In genomic region chr19:36141039-36141914, GRCh38 we compare ENCODE assay signal across 8 cellular contexts. TPM values are rescaled to one million over a fixed set of nuclear protein-coding genes. Genes with fewer than 3 reads are reported as not detected.
DNase-seq lines count a peak whose midpoint lies in the region; ATAC-seq and TF ChIP-seq lines count a peak whose summit lies in the region.

No MANE protein-coding gene starts in this region.

- H3K36me3 Mint-ChIP-seq in chondrocyte (ENCODE audit: low read depth), result peaks cover 24% of the 10 kb centered on the region

- H3K27ac Mint-ChIP-seq in chondrocyte (ENCODE audit: unreplicated experiment), result peak overlapping the region; percentile 98

- DNase-seq in NCI-H510A treated with DMSO at 0.1 percent for 48 hours (lab: John Stamatoyannopoulos, UW) (peak; percentile 41), chondrocyte (ENCODE audit: low spot score) (no peak), kidney tubule cell (ENCODE audit: low spot score) (peak; percentile 93)
- DNase-seq in activated CD4-positive, alpha-beta T cell treated with anti-CD3 and anti-CD28 coated beads for 4 hours, result peak; percentile 89 to 95
- peak; percentile 87 to 89 for DNase-seq in stimulated activated CD4-positive, alpha-beta T cell treated with anti-CD3 and anti-CD28 coated beads, Interleukin-15, amount 100 ng/mL, for 48 hours (ENCODE audit: low read depth in 2 of 2)

- no peaks in the 10 kb centered on the region for H3K9me3 Mint-ChIP-seq in chondrocyte (ENCODE audit: low read depth)

- no peaks in the 10 kb centered on the region for H3K27me3 Mint-ChIP-seq in chondrocyte (ENCODE audit: low read depth)

- ATAC-seq in GM18498 (IDR thresholded peaks at IDR 0.05; ENCODE audit: unreplicated experiment) (peak; percentile 52), HG03432 (IDR thresholded peaks at IDR 0.05; ENCODE audit: unreplicated experiment) (peak; percentile 52), GM21526 (IDR thresholded peaks at IDR 0.05; ENCODE audit: low FRiP score, unreplicated experiment) (no peak)

- H3K4me1 Mint-ChIP-seq in chondrocyte (ENCODE audit: low read depth), result peaks cover 20% of the 10 kb centered on the region

- H3K4me3 Mint-ChIP-seq in chondrocyte (ENCODE audit: unreplicated experiment), result peak overlapping the region; percentile 97

- TF ChIP-seq CTCF in chondrocyte (IDR thresholded peaks at IDR 0.05), result no peak

RNA-seq across cellular contexts. Expression of gene CAPNS1, which starts 1.4 kb away (rescaled TPM):
- 509 to 762 TPM (median 724 TPM) in 3 replicates for total RNA-seq in chondrocyte

RNA-seq across cellular contexts. Expression of gene COX7A1, which starts 11.0 kb away (rescaled TPM):
- total RNA-seq in chondrocyte, result not detected in 3 replicates

RNA-seq across cellular contexts. Expression of gene TBCB, which starts 26.0 kb away (rescaled TPM):
- 181 to 201 TPM (median 199 TPM) in 3 replicates for total RNA-seq in chondrocyte

RNA-seq across cellular contexts. Expression of gene POLR2I, which starts 26.6 kb away (rescaled TPM):
- total RNA-seq in chondrocyte, result 43.5 to 61.6 TPM (median 49.2 TPM) in 3 replicates

RNA-seq across cellular contexts. Expression of gene OVOL3, which starts 30.3 kb away (rescaled TPM):
- not detected in 3 replicates for total RNA-seq in chondrocyte
